In the genomic region with DNA sequence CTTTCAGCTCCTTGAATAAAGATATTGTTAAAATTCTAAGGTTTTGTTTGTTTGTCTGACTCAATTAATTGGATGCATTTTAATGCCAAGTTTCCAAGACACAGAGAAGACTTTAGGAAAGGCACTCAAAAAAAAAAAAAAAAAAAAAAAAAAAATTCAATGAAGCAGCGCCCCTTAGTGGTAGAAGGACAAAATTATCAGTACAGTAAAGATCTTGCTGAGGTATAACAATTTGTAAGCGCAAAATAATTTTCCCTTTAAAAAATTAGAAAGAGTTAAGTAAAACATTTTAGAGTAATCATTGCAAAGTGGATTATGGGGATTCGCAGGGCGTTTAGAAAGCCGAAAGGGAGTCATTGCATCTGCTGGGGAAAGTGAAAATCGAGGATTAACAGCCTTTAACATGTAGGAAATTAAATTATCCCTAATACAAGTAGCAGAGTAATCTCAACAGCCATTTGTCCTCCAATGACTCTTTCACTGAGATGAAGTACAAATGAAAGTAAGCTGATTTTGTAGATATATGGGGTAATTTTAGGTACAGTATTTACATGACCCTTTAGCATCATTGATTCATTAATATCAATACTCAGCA, we compare ENCODE assay signal across 8 cellular contexts. TPM values are rescaled to one million over a fixed set of nuclear protein-coding genes. Genes with fewer than 3 reads are reported as not detected.
DNase-seq lines count a peak whose midpoint lies in the region; ATAC-seq and TF ChIP-seq lines count a peak whose summit lies in the region.

No MANE protein-coding gene starts in this region.

- H3K4me1 Mint-ChIP-seq in mesothelial cell of epicardium: peaks cover 18% of the 10 kb centered on the region

- no peak for TF ChIP-seq POLR2A in breast epithelium (IDR thresholded peaks at IDR 0.05)

- H3K4me1 ChIP-seq in breast epithelium: no peaks in the 10 kb centered on the region

- H3K27me3 Mint-ChIP-seq in mesothelial cell of epicardium (ENCODE audit: low read depth): no peaks in the 10 kb centered on the region

- H3K4me3 ChIP-seq in breast epithelium: no peak overlapping the region

- TF ChIP-seq CTCF in breast epithelium (IDR thresholded peaks at IDR 0.05) (peak in 2 of 3 donors; percentile 38 to 45), mesothelial cell of epicardium (IDR thresholded peaks at IDR 0.05; ENCODE audit: unreplicated experiment) (peak; percentile 90)

- no peaks in the 10 kb centered on the region for H3K9me3 Mint-ChIP-seq in mesothelial cell of epicardium

- no peak overlapping the region for H3K27ac ChIP-seq in breast epithelium

- H3K36me3 ChIP-seq in breast epithelium: no peaks in the 10 kb centered on the region

- H3K9me3 ChIP-seq in breast epithelium: no peaks in the 10 kb centered on the region

- ATAC-seq in HG03442 (IDR thresholded peaks at IDR 0.05; ENCODE audit: unreplicated experiment) (no peak), HG03097 (IDR thresholded peaks at IDR 0.05; ENCODE audit: low FRiP score, unreplicated experiment) (no peak)

- DNase-seq in NCI-H345 (lab: John Stamatoyannopoulos, UW): peak; percentile 14
- no peak for DNase-seq in NCI-H345 treated with DMSO at 0.1 percent for 48 hours (lab: John Stamatoyannopoulos, UW; ENCODE audit: unreplicated experiment)
- DNase-seq in NCI-H1694 treated with DMSO at 0.1 percent for 48 hours (lab: John Stamatoyannopoulos, UW): peak; percentile 35
- DNase-seq in breast epithelium (ENCODE audit: low spot score in 2 of 2): no peak
- DNase-seq in mesothelial cell of epicardium (ENCODE audit: low spot score in 2 of 2, unreplicated experiment in 2 of 2): no peak
- no peak for DNase-seq in T-helper 9 cell

- intact Hi-C loops in breast epithelium (cut with DNase I; ENCODE audit: low total_unique reads): no loop called here

- H3K27ac Mint-ChIP-seq in mesothelial cell of epicardium: no peak overlapping the region

- no peaks in the 10 kb centered on the region for H3K27me3 ChIP-seq in breast epithelium

- no peaks in the 10 kb centered on the region for H3K36me3 Mint-ChIP-seq in mesothelial cell of epicardium

- no peak overlapping the region for H3K4me3 Mint-ChIP-seq in mesothelial cell of epicardium

RNA-seq across cellular contexts. Expression of gene DIS3L, which starts 5.8 kb away (rescaled TPM):
- total RNA-seq in breast epithelium (10 to 100 TPM; 37.0 to 46.4 (median 43.2) TPM), mesothelial cell of epicardium (34.7 to 39.2 TPM (median 36.4 TPM) in 3 replicates)

RNA-seq across cellular contexts. Expression of gene MEGF11, which starts 34.0 kb away (rescaled TPM):
- total RNA-seq in breast epithelium: not detected
- 1.2 to 3.7 TPM (median 1.5 TPM) in 3 replicates for total RNA-seq in mesothelial cell of epicardium

Comparison
In these comparisons a context has a peak if more than half of its experiments do, and no peak if none do; other contexts are left out.
1. DNase-seq: peak in NCI-H345 (single experiment) and NCI-H1694 treated with DMSO at 0.1 percent for 48 hours (single experiment); none in NCI-H345 treated with DMSO at 0.1 percent for 48 hours (single experiment), breast epithelium (0 of 2), mesothelial cell of epicardium (0 of 2) and T-helper 9 cell (single experiment).